ENCODE assay signal across 8 cellular contexts in the genomic region with DNA sequence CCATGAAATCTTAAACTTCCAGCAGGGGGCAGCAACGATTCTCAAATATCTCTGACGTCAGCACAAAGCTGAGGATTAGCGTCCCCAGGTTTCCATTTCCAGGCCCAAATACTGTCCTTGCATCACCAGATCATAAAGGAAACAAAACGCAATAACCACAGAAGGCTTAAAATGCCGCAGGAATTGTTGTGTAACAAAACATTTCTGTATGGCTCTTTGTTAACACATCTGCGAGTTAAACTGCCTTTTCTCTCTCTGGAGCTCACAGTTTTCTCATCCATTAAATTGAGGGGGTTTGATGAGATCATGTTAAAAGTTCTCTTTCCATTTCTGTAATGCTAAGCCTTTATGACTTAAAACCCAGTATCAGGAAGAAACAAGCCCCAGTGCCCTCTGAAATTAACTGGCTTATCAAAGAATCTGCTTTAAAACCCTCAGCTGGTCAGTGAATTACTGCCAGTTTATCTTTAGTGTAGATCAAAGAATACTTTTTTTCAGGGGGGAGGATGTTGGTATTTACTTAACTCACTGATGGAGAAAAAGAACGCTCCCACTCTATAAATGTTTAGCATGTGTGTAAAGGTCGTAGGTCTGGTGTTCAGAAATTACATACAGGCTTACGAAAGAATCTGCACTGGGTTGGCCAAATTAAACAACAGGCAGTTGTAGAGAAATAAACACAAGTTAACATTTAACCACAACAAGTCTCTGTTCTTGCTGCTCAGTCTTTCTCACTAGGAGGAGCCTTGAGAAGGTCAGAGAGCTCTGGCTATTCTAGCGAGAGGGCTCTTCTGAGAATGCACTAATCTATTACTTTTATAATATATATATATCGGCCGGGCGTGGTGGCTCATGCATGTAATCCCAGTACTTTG. TPM values are rescaled to one million over a fixed set of nuclear protein-coding genes. Genes with fewer than 3 reads are reported as not detected.
DNase-seq lines count a peak whose midpoint lies in the region; ATAC-seq, FAIRE-seq and TF ChIP-seq lines count a peak whose summit lies in the region.

No MANE protein-coding gene starts in this region.

- H3K36me3 ChIP-seq in MG63 (no peaks in the 10 kb centered on the region), SJSA1 (no peaks in the 10 kb centered on the region), thymus (ENCODE audit: control insufficient read depth, insufficient read depth) (no peaks in the 10 kb centered on the region)

- H3K27me3 Mint-ChIP-seq in osteocyte (ENCODE audit: unreplicated experiment), result peaks cover 10% of the 10 kb centered on the region

- no peaks in the 10 kb centered on the region for H3K36me3 Mint-ChIP-seq in osteocyte (ENCODE audit: unreplicated experiment)

- H3K9me3 ChIP-seq in MG63 (no peaks in the 10 kb centered on the region), SJSA1 (replicated peaks) (no peaks in the 10 kb centered on the region), thymus (ENCODE audit: control insufficient read depth) (no peaks in the 10 kb centered on the region)

- H3K27ac ChIP-seq in SJSA1, result peak overlapping the region; percentile 85
- H3K27ac ChIP-seq in thymus (ENCODE audit: low read depth), result peak overlapping the region; percentile 39

- no peak overlapping the region for H3K4me3 ChIP-seq in MG63
- H3K4me3 ChIP-seq in SJSA1, result no peak overlapping the region
- no peak overlapping the region for H3K4me3 ChIP-seq in thymus (ENCODE audit: low read length)

- peak overlapping the region; percentile 38 for H3K4me3 Mint-ChIP-seq in osteocyte (ENCODE audit: unreplicated experiment)

- peak; percentile 36 for FAIRE-seq in frontal cortex (lab: Jason Lieb, UNC)

- peak; percentile 63 for TF ChIP-seq CTCF in GM12872 (IDR thresholded peaks at IDR 0.05; ENCODE audit: insufficient read depth, low read depth, low read length)
- peak; percentile 76 for TF ChIP-seq CTCF in osteocyte (IDR thresholded peaks at IDR 0.05)

- H3K27me3 ChIP-seq in MG63 (no peaks in the 10 kb centered on the region), SJSA1 (replicated peaks) (no peaks in the 10 kb centered on the region), thymus (ENCODE audit: control insufficient read depth, insufficient read depth) (no peaks in the 10 kb centered on the region)

- WGBS in thymus, result 56% methylated on average over 13 of the region's 13 CpGs

- H3K27ac Mint-ChIP-seq in osteocyte (ENCODE audit: unreplicated experiment), result peak overlapping the region; percentile 96

- peaks cover 37% of the 10 kb centered on the region for H3K4me1 ChIP-seq in SJSA1 (replicated peaks)
- H3K4me1 ChIP-seq in thymus (ENCODE audit: control insufficient read depth, insufficient read depth, low read length), result no peaks in the 10 kb centered on the region

- DNase-seq in MG63 (peak; percentile 36), SJSA1 (ENCODE audit: low read depth in 1 of 2, low spot score in 2 of 2) (peak; percentile 80 to 89), frontal cortex (ENCODE audit: low spot score in 2 of 2) (no peak), osteocyte (ENCODE audit: extremely low spot score, unreplicated experiment) (peak; percentile 88)
- DNase-seq in activated naive CD4-positive, alpha-beta T cell treated with Interleukin-2 at 50 U/mL for 16 hours, result peak; percentile 63

- no peaks in the 10 kb centered on the region for H3K9me3 Mint-ChIP-seq in osteocyte (ENCODE audit: unreplicated experiment)

- peaks cover 28% of the 10 kb centered on the region for H3K4me1 Mint-ChIP-seq in osteocyte (ENCODE audit: unreplicated experiment)

- ATAC-seq in GM18868 (IDR thresholded peaks at IDR 0.05; ENCODE audit: unreplicated experiment), result no peak

RNA-seq across cellular contexts. Expression of a gene that starts 10.6 kb away (rescaled TPM):
- total RNA-seq in MG63 (2014; rRNA removed; shearing (Covaris generic); ENCODE audit: low replicate concordance), result 12.3 and 30.7 TPM in 2 replicates
- total RNA-seq in SJSA1 (2014; rRNA removed; shearing (Covaris generic)), result 7.5 and 7.7 TPM in 2 replicates
- total RNA-seq in frontal cortex (110 TPM), osteocyte (33.5 and 43.7 TPM in 2 replicates)
- 16.0 TPM for polyA plus RNA-seq in thymus

RNA-seq across cellular contexts. Expression of a gene that starts 28.0 kb away (rescaled TPM):
- 45.2 and 48.9 TPM in 2 replicates for total RNA-seq in MG63 (2014; rRNA removed; shearing (Covaris generic); ENCODE audit: low replicate concordance)
- 58.3 and 102 TPM in 2 replicates for total RNA-seq in SJSA1 (2014; rRNA removed; shearing (Covaris generic))
- total RNA-seq in frontal cortex, result 49.3 TPM
- 69.8 and 74.2 TPM in 2 replicates for total RNA-seq in osteocyte
- polyA plus RNA-seq in thymus, result 64.8 TPM

RNA-seq across cellular contexts. Expression of a gene that starts 44.8 kb away (rescaled TPM):
- total RNA-seq in MG63 (2014; rRNA removed; shearing (Covaris generic); ENCODE audit: low replicate concordance), result not detected in 2 replicates
- total RNA-seq in SJSA1 (2014; rRNA removed; shearing (Covaris generic)), result 0.21 TPM in 1 of 2 replicates, not detected in the other
- total RNA-seq in frontal cortex, result not detected
- total RNA-seq in osteocyte, result 0.40 and 0.94 TPM in 2 replicates
- 1.2 TPM for polyA plus RNA-seq in thymus

RNA-seq across cellular contexts. Expression of a gene that starts 56.9 kb away (rescaled TPM):
- 24.0 and 32.6 TPM in 2 replicates for total RNA-seq in MG63 (2014; rRNA removed; shearing (Covaris generic); ENCODE audit: low replicate concordance)
- total RNA-seq in SJSA1 (2014; rRNA removed; shearing (Covaris generic)), result 26.8 and 31.0 TPM in 2 replicates
- total RNA-seq in frontal cortex (13.0 TPM), osteocyte (21.1 and 22.7 TPM in 2 replicates)
- 23.5 TPM for polyA plus RNA-seq in thymus

RNA-seq across cellular contexts. Expression of a gene that starts 57.1 kb away (rescaled TPM):
- total RNA-seq in MG63 (2014; rRNA removed; shearing (Covaris generic); ENCODE audit: low replicate concordance), result 34.1 and 51.9 TPM in 2 replicates
- 33.5 and 34.9 TPM in 2 replicates for total RNA-seq in SJSA1 (2014; rRNA removed; shearing (Covaris generic))
- total RNA-seq in frontal cortex, result 41.6 TPM
- total RNA-seq in osteocyte, result 50.8 and 52.3 TPM in 2 replicates
- polyA plus RNA-seq in thymus, result 20.5 TPM

Comparison
In these comparisons a context has a peak if more than half of its experiments do, and no peak if none do; other contexts are left out.
1. DNase-seq: peak in MG63 (single experiment), SJSA1 (2 of 2), activated naive CD4-positive, alpha-beta T cell treated with Interleukin-2 at 50 U/mL for 16 hours (single experiment) and osteocyte (single experiment); none in frontal cortex (0 of 2).